In genomic region chr6:130293800-130294199, GRCh38 we compare ENCODE assay signal across 8 cellular contexts.
A peak's percentile ranks its signal among the peaks of the same experiment; 100 is the strongest.
DNase-seq lines count a peak whose midpoint lies in the region; ATAC-seq and TF ChIP-seq lines count a peak whose summit lies in the region.

No MANE protein-coding gene starts in this region.

- H3K27me3 ChIP-seq in BJ (ENCODE audit: control insufficient read depth, insufficient read depth, low read length) (no peaks in the 10 kb centered on the region), esophagus squamous epithelium (no peaks in the 10 kb centered on the region), prostate gland (replicated peaks; ENCODE audit: insufficient read depth) (no peaks in the 10 kb centered on the region)

- WGBS in esophagus squamous epithelium, 2 donors = 61 to 70% methylated on average over 3 of the region's 3 CpGs
- WGBS in prostate gland = 57% methylated on average over 3 of the region's 3 CpGs

- intact Hi-C loops in esophagus squamous epithelium (cut with DNase I) = no loop called here
- intact Hi-C loops in prostate gland (cut with DNase I) = no loop called here

- H3K4me3 ChIP-seq in BJ (ENCODE audit: low read depth, low read length) (no peak overlapping the region), esophagus squamous epithelium (no peak overlapping the region), prostate gland (no peak overlapping the region)

- CTCF ChIA-PET in BJ (lab: Yijun Ruan, JAX) = interaction anchor here (0.6 to 1.4 kb wide), 25 partner anchors 9 to 1058 kb away, joined by 3 to 7 read pairs (median 3); no protein-coding TSS in a partner anchor

- ATAC-seq in GM18519 (IDR thresholded peaks at IDR 0.05; ENCODE audit: low FRiP score, unreplicated experiment) = peak; percentile 54

- TF ChIP-seq CTCF in BJ (IDR thresholded peaks at IDR 0.05; ENCODE audit: insufficient read depth, low read depth, low read length) = peak; percentile 84
- peak in 4 of 6 experiments; percentile 11 to 52 (median 20) for TF ChIP-seq CTCF in esophagus squamous epithelium (IDR thresholded peaks at IDR 0.05)
- TF ChIP-seq CTCF in prostate gland (IDR thresholded peaks at IDR 0.05) = peak in 1 of 4 experiments; percentile 21

- H3K9me3 ChIP-seq in esophagus squamous epithelium = no peaks in the 10 kb centered on the region
- no peaks in the 10 kb centered on the region for H3K9me3 ChIP-seq in prostate gland

- H3K36me3 ChIP-seq in BJ (ENCODE audit: control insufficient read depth, insufficient read depth, low read length) (no peaks in the 10 kb centered on the region), esophagus squamous epithelium (no peaks in the 10 kb centered on the region), prostate gland (no peaks in the 10 kb centered on the region)

- H3K27ac ChIP-seq in esophagus squamous epithelium (no peak overlapping the region), prostate gland (no peak overlapping the region)

- no peak for TF ChIP-seq POLR2A in esophagus squamous epithelium (IDR thresholded peaks at IDR 0.05)
- TF ChIP-seq POLR2A in prostate gland (IDR thresholded peaks at IDR 0.05) = no peak

- no peak for DNase-seq in BJ (ENCODE audit: low read depth)
- DNase-seq in HT1080 (ENCODE audit: low read depth) = peak; percentile 75
- DNase-seq in UCSD-AML1 (lab: John Stamatoyannopoulos, UW; ENCODE audit: unreplicated experiment) = peak; percentile 17
- no peak for DNase-seq in esophagus squamous epithelium (lab: John Stamatoyannopoulos, UW)
- DNase-seq in prostate gland (ENCODE audit: low spot score) = peak; percentile 9
- no peak for DNase-seq in cerebellar nuclear complex (lab: John Stamatoyannopoulos, UW)
- DNase-seq in DMS153 (lab: John Stamatoyannopoulos, UW) = no peak

- POLR2A ChIA-PET in BJ (lab: Charles Lee) = no interaction called here

- no peaks in the 10 kb centered on the region for H3K4me1 ChIP-seq in esophagus squamous epithelium
- H3K4me1 ChIP-seq in prostate gland (replicated peaks) = no peaks in the 10 kb centered on the region

Comparison
In these comparisons a context has a peak if more than half of its experiments do, and no peak if none do; other contexts are left out.
1. DNase-seq: peak in HT1080 (single experiment), UCSD-AML1 (single experiment) and prostate gland (single experiment); none in BJ (single experiment), esophagus squamous epithelium (single experiment), cerebellar nuclear complex (0 of 2) and DMS153 (single experiment).